Comparison of ENCODE assay signal across 31 cellular contexts in the genomic region with DNA sequence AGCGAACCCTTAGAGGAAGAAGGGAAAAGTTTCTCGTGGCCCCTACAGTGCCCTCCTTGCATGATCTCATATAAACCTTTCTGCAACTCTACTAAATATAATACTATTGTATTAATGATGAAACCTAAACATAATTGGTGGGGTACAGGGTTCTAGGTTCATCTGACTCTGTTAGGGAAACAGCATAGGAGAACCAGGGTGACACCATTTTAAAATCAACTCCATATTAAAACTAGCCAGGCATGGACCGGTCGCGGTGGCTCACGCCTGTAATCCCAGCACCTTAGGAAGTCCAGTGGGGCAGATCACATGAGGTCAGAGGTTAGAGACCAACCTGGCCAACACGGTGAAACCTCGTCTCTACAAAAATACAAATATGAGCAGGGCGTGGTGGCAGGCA.
"Had no signal": no experiment of that assay in that cellular context is flagged by ENCODE, and none has a peak within 500 bp of the region (broad histone marks: within the 10 kb centered on the region; RNA-seq: fewer than 3 reads in every experiment).

No MANE protein-coding gene starts in this region.

- H3K9me3 ChIP-seq: body of pancreas, esophagus squamous epithelium, gastroesophageal sphincter had no signal

- ATAC-seq: activated CD4-positive, CD25-positive, alpha-beta regulatory T cell treated with anti-CD3 and anti-CD28 coated beads, Interleukin-2, amount 50 U/mL, for 24 hours; activated CD8-positive, alpha-beta T cell treated with anti-CD3 and anti-CD28 coated beads for 36 hours; activated T-cell treated with anti-CD3 and anti-CD28 coated beads, Interleukin-2, amount 50 U/mL, for 4 hours; activated T-helper 17 cell treated with anti-CD3 and anti-CD28 coated beads, Interleukin-2, amount 50 U/mL, for 72 hours; body of pancreas; effector memory CD8-positive, alpha-beta T cell; gastroesophageal sphincter; T-helper 17 cell had no signal

- H3K9me3 Mint-ChIP-seq: activated B cell treated with CpG ODN at 0.5 μM for 24 hours; activated CD8-positive, alpha-beta T cell treated with anti-CD3 and anti-CD28 coated beads for 36 hours; activated T-cell treated with anti-CD3 and anti-CD28 coated beads, Interleukin-2, amount 50 U/mL, for 4 hours; activated T-helper 17 cell treated with anti-CD3 and anti-CD28 coated beads, Interleukin-2, amount 50 U/mL, for 72 hours; effector memory CD8-positive, alpha-beta T cell; T-helper 2 cell treated with Interferon-gamma antibody and Interleukin-4, amounts not matched to agents 5 μg/mL and 100 μg/mL, for 36 hours had no signal

- H3K27me3 ChIP-seq: body of pancreas had no signal

- H3K27ac Mint-ChIP-seq: activated B cell treated with CpG ODN at 0.5 μM for 24 hours; activated CD8-positive, alpha-beta T cell treated with anti-CD3 and anti-CD28 coated beads for 36 hours; activated naive CD8-positive, alpha-beta T cell; activated T-helper 17 cell treated with anti-CD3 and anti-CD28 coated beads, Interleukin-2, amount 50 U/mL, for 72 hours; effector memory CD8-positive, alpha-beta T cell; T-helper 17 cell; T-helper 2 cell treated with Interferon-gamma antibody and Interleukin-4, amounts not matched to agents 5 μg/mL and 100 μg/mL, for 36 hours had no signal

- DNase-seq: activated B cell treated with CpG ODN at 0.5 μM for 24 hours; activated CD4-positive, alpha-beta T cell treated with anti-CD3 and anti-CD28 coated beads for 48 hours; activated CD4-positive, alpha-beta T cell treated with anti-CD3 and anti-CD28 coated beads, Interleukin-2, amount 50 U/mL, for 1 hour; activated CD4-positive, alpha-beta T cell treated with anti-CD3 and anti-CD28 coated beads, Interleukin-2, amount 50 U/mL, for 48 hours; activated CD8-positive, alpha-beta memory T cell treated with anti-CD3 and anti-CD28 coated beads for 24 hours; activated CD8-positive, alpha-beta T cell treated with anti-CD3 and anti-CD28 coated beads for 36 hours; activated effector memory CD4-positive, alpha-beta T cell treated with Interleukin-2 at 50 U/mL for 16 hours; activated gamma-delta T cell treated with Interleukin-2 at 50 U/mL for 16 hours; activated naive CD4-positive, alpha-beta T cell treated with anti-CD3 and anti-CD28 coated beads, Interleukin-2, amount 50 U/mL, for 16 hours; activated naive CD4-positive, alpha-beta T cell treated with Interleukin-2 at 50 U/mL for 16 hours; activated T-cell treated with anti-CD3 and anti-CD28 coated beads, Interleukin-2, amount 50 U/mL, for 4 hours; amniotic stem cell; anterior cingulate cortex; body of pancreas; caudate nucleus; cortex of kidney; dermis blood vessel endothelial cell; effector CD4-positive, alpha-beta T cell; effector memory CD8-positive, alpha-beta T cell; esophagus squamous epithelium; foreskin melanocyte; T-helper 1 cell; T-helper 17 cell; T1000; WERI-Rb-1 had no signal

- H3K4me3 Mint-ChIP-seq: activated B cell treated with CpG ODN at 0.5 μM for 24 hours; activated CD8-positive, alpha-beta T cell treated with anti-CD3 and anti-CD28 coated beads for 36 hours; activated naive CD8-positive, alpha-beta T cell; activated T-cell treated with anti-CD3 and anti-CD28 coated beads, Interleukin-2, amount 50 U/mL, for 4 hours; activated T-helper 17 cell treated with anti-CD3 and anti-CD28 coated beads, Interleukin-2, amount 50 U/mL, for 72 hours; effector memory CD8-positive, alpha-beta T cell; T-helper 17 cell; T-helper 2 cell treated with Interferon-gamma antibody and Interleukin-4, amounts not matched to agents 5 μg/mL and 100 μg/mL, for 36 hours had no signal

- FAIRE-seq: colon had no signal

- H3K4me1 Mint-ChIP-seq: activated B cell treated with CpG ODN at 0.5 μM for 24 hours; activated T-helper 17 cell treated with anti-CD3 and anti-CD28 coated beads, Interleukin-2, amount 50 U/mL, for 72 hours had no signal

- H3K36me3 Mint-ChIP-seq: activated naive CD8-positive, alpha-beta T cell had no signal

- H3K4me3 ChIP-seq: body of pancreas, esophagus squamous epithelium, gastroesophageal sphincter had no signal

- H3K36me3 ChIP-seq: esophagus squamous epithelium, gastroesophageal sphincter, WERI-Rb-1 had no signal

- H3K27ac ChIP-seq: body of pancreas, esophagus squamous epithelium, gastroesophageal sphincter, WERI-Rb-1 had no signal
